Comparison of ENCODE assay signal across 21 cellular contexts in the genomic region with DNA sequence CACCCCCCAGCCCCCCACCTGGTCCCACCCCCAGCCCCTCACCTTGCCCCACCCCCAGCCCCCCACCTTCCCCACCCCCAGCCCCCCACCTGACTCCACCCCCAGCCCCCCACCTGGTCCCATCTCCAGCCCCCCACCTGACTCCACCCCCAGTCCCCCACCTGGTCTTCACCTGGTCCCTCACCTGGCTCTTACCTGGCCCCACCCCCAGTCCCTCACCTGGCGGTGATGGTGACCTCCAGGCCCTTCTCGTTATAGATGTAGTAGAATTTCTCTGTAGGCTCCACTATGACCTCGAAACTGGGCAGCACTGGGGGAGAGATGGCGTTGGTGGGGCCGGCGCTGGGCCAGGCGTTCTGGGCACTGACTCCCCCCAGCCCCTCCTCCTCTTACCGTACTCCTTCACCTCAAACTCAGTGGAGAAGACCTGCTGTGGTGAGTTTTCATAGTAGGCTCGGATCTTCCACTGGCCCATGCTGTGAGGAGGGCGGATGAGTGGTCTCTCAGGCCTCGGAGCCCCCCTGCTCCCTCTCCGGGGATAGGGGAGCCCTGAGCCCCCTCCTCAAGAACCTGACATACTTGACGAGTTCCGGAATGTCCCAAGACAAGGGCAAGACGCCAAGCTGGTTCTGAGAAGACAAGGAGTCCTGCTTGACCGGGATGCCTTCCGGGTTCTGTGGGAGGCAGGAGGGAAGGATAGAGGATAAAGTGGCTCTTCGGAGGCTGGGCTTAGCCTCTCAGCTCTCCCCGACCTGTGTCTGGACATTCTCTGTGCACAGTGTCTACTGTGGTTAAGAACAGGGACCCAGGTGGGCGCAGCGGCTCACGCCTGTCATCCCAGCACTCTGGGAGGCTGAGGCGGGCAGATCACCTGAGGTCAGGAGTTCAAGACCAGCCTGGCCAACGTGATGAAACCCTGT. TPM values are rescaled to one million over a fixed set of nuclear protein-coding genes. Genes with fewer than 3 reads are reported as not detected.
DNase-seq lines count a peak whose midpoint lies in the region; ATAC-seq and TF ChIP-seq lines count a peak whose summit lies in the region.
"Had no signal": no experiment of that assay in that cellular context is flagged by ENCODE, and none has a peak within 500 bp of the region (broad histone marks: within the 10 kb centered on the region; RNA-seq: fewer than 3 reads in every experiment).

No MANE protein-coding gene starts in this region.

- DNase-seq in Right ventricle myocardium inferior (ENCODE audit: missing footprints), result peak; percentile 45
- no peak for DNase-seq in right atrium auricular region (ENCODE audit: low spot score)
- DNase-seq in H7, result peak; percentile 55
- peak; percentile 38 for DNase-seq in endodermal cell
- peak; percentile 42 for DNase-seq in osteoblast (ENCODE audit: insufficient read length, low spot score, missing footprints)
- no peak for DNase-seq in NCI-H1436 treated with DMSO at 0.1 percent for 48 hours (lab: John Stamatoyannopoulos, UW)
- DNase-seq in breast epithelium (ENCODE audit: low spot score in 2 of 2), result no peak
- DNase-seq: DMS79, KG1, NCI-H1092 treated with DMSO at 0.1 percent for 48 hours, NCI-H2029 treated with DMSO at 0.1 percent for 48 hours, NCI-H2171, NCI-H345, NCI-H524 treated with DMSO at 0.1 percent for 48 hours, SHP77 had no signal

- H3K27me3 Mint-ChIP-seq in endodermal cell (ENCODE audit: insufficient read depth), result peaks cover 37% of the 10 kb centered on the region

- intact Hi-C loops in Right ventricle myocardium inferior (cut with DNase I) (no loop called here), breast epithelium (cut with DNase I; ENCODE audit: low total_unique reads) (no loop called here)

- ATAC-seq in Right ventricle myocardium inferior (no peak), GM18907 (IDR thresholded peaks at IDR 0.05; ENCODE audit: unreplicated experiment) (no peak)

- H3K27ac Mint-ChIP-seq in endodermal cell, result no peak overlapping the region

- TF ChIP-seq CTCF in right atrium auricular region (IDR thresholded peaks at IDR 0.05) (no peak), endodermal cell (conservative IDR thresholded peaks at IDR 0.05) (no peak), osteoblast (IDR thresholded peaks at IDR 0.05; ENCODE audit: extremely low read depth, low read depth, low read length) (no peak), breast epithelium (IDR thresholded peaks at IDR 0.05) (no peak)

- H3K4me1 ChIP-seq in right atrium auricular region (no peaks in the 10 kb centered on the region), endodermal cell (ENCODE audit: control insufficient read depth, insufficient read depth, low read length) (no peaks in the 10 kb centered on the region), osteoblast (ENCODE audit: insufficient read depth, low read length) (no peaks in the 10 kb centered on the region), breast epithelium (no peaks in the 10 kb centered on the region)

- no peaks in the 10 kb centered on the region for H3K27me3 ChIP-seq in right atrium auricular region
- no peaks in the 10 kb centered on the region for H3K27me3 ChIP-seq in H7 (ENCODE audit: control insufficient read depth, insufficient read depth, low read length)
- peaks cover 10% of the 10 kb centered on the region for H3K27me3 ChIP-seq in endodermal cell (ENCODE audit: control insufficient read depth, insufficient read depth, low read length, poor library complexity, severe bottlenecking)
- H3K27me3 ChIP-seq in osteoblast (ENCODE audit: insufficient read depth, low read length), result peaks cover 18% of the 10 kb centered on the region
- H3K27me3 ChIP-seq in breast epithelium, result peaks cover 0 to 6% of the 10 kb centered on the region in 2 donors

- H3K4me3 Mint-ChIP-seq in endodermal cell, result no peak overlapping the region

- H4K20me1 ChIP-seq in osteoblast (ENCODE audit: insufficient read depth, low read length), result no peaks in the 10 kb centered on the region

- peaks cover 10% of the 10 kb centered on the region for H3K9me3 Mint-ChIP-seq in endodermal cell

- H3K36me3 Mint-ChIP-seq in endodermal cell (ENCODE audit: low read depth), result no peaks in the 10 kb centered on the region

- H3K9me3 ChIP-seq in right atrium auricular region (no peaks in the 10 kb centered on the region), endodermal cell (ENCODE audit: control insufficient read depth, low read length) (peaks cover 5% of the 10 kb centered on the region), osteoblast (ENCODE audit: low read depth, low read length) (no peaks in the 10 kb centered on the region), breast epithelium (no peaks in the 10 kb centered on the region)
- H3K9me3 ChIP-seq: HAP-1 had no signal

- H3K79me2 ChIP-seq in osteoblast (ENCODE audit: insufficient read depth, low read length), result no peaks in the 10 kb centered on the region

- 80 to 85% methylated on average over 13 to 22 of the region's 24 CpGs for WGBS in endodermal cell (ENCODE audit: insufficient coverage in 1 of 2, insufficient read length in 1 of 2), 2 experiments

- peaks cover 9% of the 10 kb centered on the region for H3K4me1 Mint-ChIP-seq in endodermal cell

- H3K9ac ChIP-seq in endodermal cell (ENCODE audit: extremely low read depth, low read length, poor library complexity, severe bottlenecking), result no peak overlapping the region

- no peaks in the 10 kb centered on the region for H3K36me3 ChIP-seq in right atrium auricular region
- H3K36me3 ChIP-seq in H7 (replicated peaks; ENCODE audit: control insufficient read depth, insufficient read depth, low read length), result peaks cover 4% of the 10 kb centered on the region
- H3K36me3 ChIP-seq in endodermal cell (ENCODE audit: control insufficient read depth, insufficient read depth, low read length), result no peaks in the 10 kb centered on the region
- no peaks in the 10 kb centered on the region for H3K36me3 ChIP-seq in osteoblast (ENCODE audit: insufficient read depth, low read length)
- H3K36me3 ChIP-seq in breast epithelium, result no peaks in the 10 kb centered on the region
- H3K36me3 ChIP-seq: HAP-1 had no signal

- no peak overlapping the region for H3K27ac ChIP-seq in right atrium auricular region
- H3K27ac ChIP-seq in endodermal cell (ENCODE audit: low read depth, low read length), result no peak overlapping the region
- no peak overlapping the region for H3K27ac ChIP-seq in osteoblast (ENCODE audit: low read depth, low read length)
- H3K27ac ChIP-seq in breast epithelium, result no peak overlapping the region
- H3K27ac ChIP-seq: C4-2B had no signal

- TF ChIP-seq POLR2A in breast epithelium (IDR thresholded peaks at IDR 0.05), result no peak

- no peak overlapping the region for H3K4me3 ChIP-seq in right atrium auricular region
- no peak overlapping the region for H3K4me3 ChIP-seq in H7 (ENCODE audit: insufficient read depth, low read depth, low read length)
- H3K4me3 ChIP-seq in endodermal cell (ENCODE audit: low read length), result no peak overlapping the region
- no peak overlapping the region for H3K4me3 ChIP-seq in osteoblast (ENCODE audit: insufficient read depth, low read length)
- H3K4me3 ChIP-seq in breast epithelium, result no peak overlapping the region
- H3K4me3 ChIP-seq: HAP-1 had no signal

- no peak overlapping the region for H2AFZ ChIP-seq in osteoblast (ENCODE audit: low read length)

- no peak overlapping the region for H3K4me2 ChIP-seq in osteoblast (ENCODE audit: insufficient read depth, low read length)

RNA-seq across cellular contexts. Expression of gene C3, which starts 6.4 kb away (rescaled TPM):
- total RNA-seq in Right ventricle myocardium inferior (482 TPM), right atrium auricular region (1,000 to 10,000 TPM in 1 of 2 donors, 100 to 1,000 TPM in 1; 419 to 1,709 TPM), endodermal cell (10 to 100 TPM; 13.7 to 23.5 TPM), osteoblast (5.0 and 14.1 TPM in 2 replicates), breast epithelium (1,000 to 10,000 TPM in 2 of 3 donors, 100 to 1,000 TPM in 1; 856 to 1,298 (median 1,115) TPM)
- total RNA-seq in H7 (2014; rRNA removed; shearing (Covaris generic)), result 13.4 and 20.2 TPM in 2 replicates
- polyA plus RNA-seq in endodermal cell (2013, experiment 1 of 2), result 1.6 TPM
- polyA plus RNA-seq in endodermal cell (2013, experiment 2 of 2), result 1.8 TPM

RNA-seq across cellular contexts. Expression of gene GPR108, which starts 23.3 kb away (rescaled TPM):
- total RNA-seq in Right ventricle myocardium inferior, result 23.9 TPM
- total RNA-seq in right atrium auricular region, result 10 to 100 TPM; 40.3 to 41.3 TPM
- 60.7 and 61.7 TPM in 2 replicates for total RNA-seq in H7 (2014; rRNA removed; shearing (Covaris generic))
- total RNA-seq in endodermal cell, result 10 to 100 TPM; 61.4 to 67.2 TPM
- polyA plus RNA-seq in endodermal cell (2013, experiment 1 of 2), result 36.8 TPM
- polyA plus RNA-seq in endodermal cell (2013, experiment 2 of 2), result 36.6 TPM
- total RNA-seq in osteoblast, result 42.3 and 52.2 TPM in 2 replicates
- total RNA-seq in breast epithelium, result 10 to 100 TPM; 62.9 to 98.1 (median 78.0) TPM

RNA-seq across cellular contexts. Expression of gene TRIP10, which starts 25.4 kb away (rescaled TPM):
- total RNA-seq in Right ventricle myocardium inferior (147 TPM), right atrium auricular region (10 to 100 TPM; 39.6 to 65.3 TPM), endodermal cell (100 to 1,000 TPM; 111 to 116 TPM), osteoblast (32.4 and 36.2 TPM in 2 replicates), breast epithelium (10 to 100 TPM; 56.9 to 98.1 (median 87.5) TPM)
- 84.5 and 92.2 TPM in 2 replicates for total RNA-seq in H7 (2014; rRNA removed; shearing (Covaris generic))
- polyA plus RNA-seq in endodermal cell (2013, experiment 1 of 2), result 61.0 TPM
- polyA plus RNA-seq in endodermal cell (2013, experiment 2 of 2), result 65.1 TPM

RNA-seq across cellular contexts. Expression of gene TNFSF14, which starts 44.1 kb away (rescaled TPM):
- total RNA-seq in Right ventricle myocardium inferior (0.73 TPM), right atrium auricular region (1 to 10 TPM in 1 of 2 donors, under 1 TPM in 1; 0.63 to 1.3 TPM), endodermal cell (under 1 TPM; 0.18 to 0.88 TPM), osteoblast (not detected in 2 replicates), breast epithelium (1 to 10 TPM in 2 of 3 donors, under 1 TPM in 1; 0.96 to 8.3 (median 2.9) TPM)
- 0.14 TPM in 1 of 2 replicates, not detected in the other for total RNA-seq in H7 (2014; rRNA removed; shearing (Covaris generic))
- polyA plus RNA-seq in endodermal cell (2013, experiment 1 of 2), result 0.11 TPM
- polyA plus RNA-seq in endodermal cell (2013, experiment 2 of 2), result not detected
- total RNA-seq: A172, OCI-LY7 had no signal
- polyA plus RNA-seq: AG04450 had no signal

RNA-seq across cellular contexts. Expression of gene SH2D3A, which starts 53.2 kb away (rescaled TPM):
- total RNA-seq in Right ventricle myocardium inferior, result not detected
- not detected for total RNA-seq in right atrium auricular region
- 11.7 and 12.8 TPM in 2 replicates for total RNA-seq in H7 (2014; rRNA removed; shearing (Covaris generic))
- total RNA-seq in endodermal cell, result 10 to 100 TPM; 10.7 to 16.4 TPM
- 1.0 TPM for polyA plus RNA-seq in endodermal cell (2013, experiment 1 of 2)
- polyA plus RNA-seq in endodermal cell (2013, experiment 2 of 2), result 1.1 TPM
- not detected in 2 replicates for total RNA-seq in osteoblast
- total RNA-seq in breast epithelium, result 10 to 100 TPM in 2 of 3 donors, under 1 TPM in 1; 0.96 to 38.2 (median 18.4) TPM
- total RNA-seq: A172 had no signal
- polyA plus RNA-seq: AG04450 had no signal

Comparison
In these comparisons a context has a peak if more than half of its experiments do, and no peak if none do; other contexts are left out.
1. DNase-seq: peak in Right ventricle myocardium inferior (single experiment), H7 (single experiment), endodermal cell (single experiment) and osteoblast (single experiment); none in right atrium auricular region (single experiment), NCI-H1436 treated with DMSO at 0.1 percent for 48 hours (single experiment) and breast epithelium (0 of 2).
2. RNA of gene C3, which starts 6.4 kb away (total RNA-seq): 419 to 1,709 TPM in right atrium auricular region, 856 to 1,298 TPM in breast epithelium and 482 TPM in Right ventricle myocardium inferior (single experiment); 13.7 to 23.5 TPM in endodermal cell, 5.0 to 14.1 TPM in osteoblast and 13.4 to 20.2 TPM in H7; every median in the first group is over 10 times any median in the second.